1 cellular context compared by ENCODE assay signal in genomic region chr1:1063261-1063944, GRCh38.
TF ChIP-seq lines count a peak whose summit lies in the region.

No MANE protein-coding gene starts in this region.

TF ChIP-seq in HepG2, 621 proteins besides CTCF, POLR2A, EP300 and RAD21:
- TF ChIP-seq ZC3H13 (CRISPR knock-in tag; IDR thresholded peaks at IDR 0.05): 0 out of 2 replicates have a peak, but pooled peaks have one; percentile 27
- TF ChIP-seq GATA4 (IDR thresholded peaks at IDR 0.05; ENCODE audit: borderline replicate concordance, low read depth): no peak
- TF ChIP-seq TFE3 (CRISPR knock-in tag; IDR thresholded peaks at IDR 0.05): no peak
- TF ChIP-seq RNF219 (CRISPR knock-in tag; IDR thresholded peaks at IDR 0.05): no peak
- TF ChIP-seq ZNF281 (CRISPR knock-in tag; IDR thresholded peaks at IDR 0.05; ENCODE audit: borderline replicate concordance): no peak
- no peak; the same call in 1 of the 2 replicates for TF ChIP-seq ZNF451 (CRISPR knock-in tag; IDR thresholded peaks at IDR 0.05)
- TF ChIP-seq BRD4 (CRISPR knock-in tag; IDR thresholded peaks at IDR 0.05): 0 out of 2 replicates have a peak, but pooled peaks have one; percentile 25
- TF ChIP-seq NR1H2 (CRISPR knock-in tag; IDR thresholded peaks at IDR 0.05; ENCODE audit: borderline replicate concordance, low read depth): no peak
- TF ChIP-seq ZNF724P (CRISPR knock-in tag; IDR thresholded peaks at IDR 0.05; ENCODE audit: borderline replicate concordance): 0 out of 2 replicates have a peak, but pooled peaks have one; percentile 1
- 0 out of 2 replicates have a peak, but pooled peaks have one; percentile 55 for TF ChIP-seq ZNF550 (CRISPR knock-in tag; IDR thresholded peaks at IDR 0.05; ENCODE audit: borderline replicate concordance)
- no peak for TF ChIP-seq SYNCRIP (IDR thresholded peaks at IDR 0.05; ENCODE audit: insufficient read depth, low read depth, low read length)
- no peak for TF ChIP-seq HDAC2 (CRISPR knock-in tag; IDR thresholded peaks at IDR 0.05)
- peak; percentile 32 for TF ChIP-seq AGO2 (optimal IDR thresholded peaks at IDR 0.05; ENCODE audit: low read depth, low read length)
- no peak for TF ChIP-seq FUBP1 (CRISPR knock-in tag; IDR thresholded peaks at IDR 0.05; ENCODE audit: borderline replicate concordance)
- TF ChIP-seq REL (CRISPR knock-in tag; conservative IDR thresholded peaks at IDR 0.05): 0 out of 2 replicates have a peak, but pooled peaks have one; percentile 1
- no peak for TF ChIP-seq ZNF83 (CRISPR knock-in tag; IDR thresholded peaks at IDR 0.05; ENCODE audit: borderline replicate concordance)
- no peak for TF ChIP-seq ZNF296 (CRISPR knock-in tag; conservative IDR thresholded peaks at IDR 0.05)
- TF ChIP-seq RFX1 (IDR thresholded peaks at IDR 0.05): no peak
- 0 out of 2 replicates have a peak, but pooled peaks have one; percentile 17 for TF ChIP-seq RARG (CRISPR knock-in tag; IDR thresholded peaks at IDR 0.05; ENCODE audit: low read depth)
- TF ChIP-seq MNT (IDR thresholded peaks at IDR 0.05): peak; percentile 57
- no peak for TF ChIP-seq SALL1 (CRISPR knock-in tag; IDR thresholded peaks at IDR 0.05)
- 0 out of 2 replicates have a peak, but pooled peaks have one; percentile 14 for TF ChIP-seq DPF2 (CRISPR knock-in tag; IDR thresholded peaks at IDR 0.05; ENCODE audit: borderline replicate concordance, low read depth)
- 0 out of 2 replicates have a peak, but pooled peaks have one; percentile 1 for TF ChIP-seq THAP11 (CRISPR knock-in tag; IDR thresholded peaks at IDR 0.05)
- TF ChIP-seq ZNF772 (CRISPR knock-in tag; IDR thresholded peaks at IDR 0.05): no peak
- no peak for TF ChIP-seq SNAPC5 (CRISPR knock-in tag; IDR thresholded peaks at IDR 0.05; ENCODE audit: borderline replicate concordance)
- no peak for TF ChIP-seq ZKSCAN8 (CRISPR knock-in tag; IDR thresholded peaks at IDR 0.05; ENCODE audit: borderline replicate concordance)
- TF ChIP-seq ZNF839 (CRISPR knock-in tag; IDR thresholded peaks at IDR 0.05; ENCODE audit: borderline replicate concordance): 0 out of 2 replicates have a peak, but pooled peaks have one; percentile 31
- no peak for TF ChIP-seq EEA1 (CRISPR knock-in tag; IDR thresholded peaks at IDR 0.05; ENCODE audit: borderline replicate concordance)
- TF ChIP-seq FOSL1 (CRISPR knock-in tag; IDR thresholded peaks at IDR 0.05; ENCODE audit: borderline replicate concordance): no peak
- TF ChIP-seq HMG20A (CRISPR knock-in tag; IDR thresholded peaks at IDR 0.05; ENCODE audit: borderline replicate concordance): no peak
